16 cellular contexts compared by ENCODE assay signal in the genomic region with DNA sequence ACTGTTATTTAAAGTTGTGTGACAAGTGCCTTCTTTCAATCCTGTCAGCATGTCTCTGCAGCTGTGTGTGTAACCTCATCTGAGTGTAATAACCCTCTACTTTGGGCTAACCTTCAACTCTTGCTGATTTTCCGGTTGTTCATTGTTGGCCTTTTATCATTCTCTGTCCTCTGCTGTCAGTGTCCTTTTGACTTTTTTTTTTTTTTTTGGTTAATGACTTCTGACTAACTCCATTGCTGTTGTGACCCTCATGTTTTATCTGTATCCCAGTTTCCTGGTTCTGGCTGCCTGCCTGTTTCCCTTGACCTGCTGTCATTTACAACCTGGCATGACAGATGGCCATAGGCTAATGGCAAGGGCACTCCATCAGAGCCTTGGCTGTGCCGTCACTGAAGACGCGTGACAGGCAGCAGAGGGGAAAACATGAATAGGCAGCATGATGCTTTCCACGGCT.
DNase-seq lines count a peak whose midpoint lies in the region; ATAC-seq and TF ChIP-seq lines count a peak whose summit lies in the region.
"Had no signal": no experiment of that assay in that cellular context is flagged by ENCODE, and none has a peak within 500 bp of the region (broad histone marks: within the 10 kb centered on the region; RNA-seq: fewer than 3 reads in every experiment).

No MANE protein-coding gene starts in this region.

- H4K20me1 ChIP-seq in SK-N-SH (ENCODE audit: insufficient read depth): no peaks in the 10 kb centered on the region

- H3K4me1 ChIP-seq in heart left ventricle: peaks cover 0 to 4% (median 0%) of the 10 kb centered on the region in 12 donors
- H3K4me1 ChIP-seq in right atrium auricular region: no peaks in the 10 kb centered on the region
- H3K4me1 ChIP-seq in SK-N-SH (ENCODE audit: control insufficient read depth in 1 of 2, insufficient read depth in 2 of 2, low read depth in 1 of 2, low read length in 1 of 2): peaks cover 0 to 6% of the 10 kb centered on the region in 2 experiments; a peak in 2 of 4 replicates
- H3K4me1 ChIP-seq: prostate gland had no signal

- intact Hi-C loops in heart left ventricle (cut with DNase I): no loop called here

- no peaks in the 10 kb centered on the region for H3F3A ChIP-seq in SK-N-SH (replicated peaks; ENCODE audit: insufficient read depth)

- no peak overlapping the region for H3K9ac ChIP-seq in SK-N-SH

- H3K4me3 ChIP-seq in heart left ventricle (no peak overlapping the region), right atrium auricular region (no peak overlapping the region), SK-N-SH (ENCODE audit: low read depth in 2 of 2, low read length in 1 of 2) (no peak overlapping the region)
- H3K4me3 ChIP-seq: prostate gland, suprapubic skin had no signal

- no peaks in the 10 kb centered on the region for H3K27me3 ChIP-seq in heart left ventricle
- H3K27me3 ChIP-seq in right atrium auricular region: no peaks in the 10 kb centered on the region
- H3K27me3 ChIP-seq in SK-N-SH (ENCODE audit: insufficient read depth): no peaks in the 10 kb centered on the region
- H3K27me3 ChIP-seq: suprapubic skin had no signal

- TF ChIP-seq POLR2A in heart left ventricle (IDR thresholded peaks at IDR 0.05): no peak

- no peak for TF ChIP-seq RAD21 in SK-N-SH (IDR thresholded peaks at IDR 0.05; ENCODE audit: low read length)

- ATAC-seq in heart left ventricle (peak in 3 of 4 donors; percentile 84 to 95 (median 94)), left lobe of liver (peak; percentile 76), GM21423 (IDR thresholded peaks at IDR 0.05; ENCODE audit: unreplicated experiment) (no peak)
- ATAC-seq: esophagus mucosa had no signal

- CTCF ChIA-PET in SK-N-SH (lab: Yijun Ruan, JAX): interaction anchor here (0.6 kb wide), 1 partner anchor 1806 kb away, joined by 3 read pairs; no protein-coding TSS in a partner anchor

- WGBS in heart left ventricle, 4 donors: 32 to 53% (median 42%) methylated on average over 5 of the region's 5 CpGs
- 70% methylated on average over 5 of the region's 5 CpGs for WGBS in SK-N-SH (ENCODE audit: low lambda C conversion rate)

- POLR2A ChIA-PET in SK-N-SH (lab: Yijun Ruan, JAX): no interaction called here

- peak; percentile 14 to 64 (median 42) for DNase-seq in heart left ventricle
- DNase-seq in right atrium auricular region (ENCODE audit: low spot score): no peak
- peak; percentile 31 for DNase-seq in SK-N-SH
- DNase-seq in left lobe of liver (ENCODE audit: low spot score): peak; percentile 71
- DNase-seq in NCI-H345 (lab: John Stamatoyannopoulos, UW): no peak
- DNase-seq in superior temporal gyrus (ENCODE audit: extremely low spot score): no peak
- DNase-seq in Kasumi-1 (lab: John Stamatoyannopoulos, UW): no peak
- DNase-seq: activated effector memory CD4-positive, alpha-beta T cell treated with anti-CD3 and anti-CD28 coated beads, Interleukin-2, amount 50 U/mL, for 16 hours; anterior cingulate cortex; CD4-positive, alpha-beta T cell; cortex of kidney; HCEC 1CT had no signal

- no peaks in the 10 kb centered on the region for H3K9me2 ChIP-seq in SK-N-SH

- peak in 1 of 2 experiments; percentile 40; a peak in 1 of 4 replicates for TF ChIP-seq EP300 in SK-N-SH (IDR thresholded peaks at IDR 0.05; ENCODE audit: borderline replicate concordance in 1 of 2, low read depth in 1 of 2, low read length in 1 of 2)

- no peak overlapping the region for H2AFZ ChIP-seq in SK-N-SH (ENCODE audit: low read depth)

- H3K4me2 ChIP-seq in SK-N-SH: no peak overlapping the region

- H3K27ac ChIP-seq in heart left ventricle (peak overlapping the region in 2 of 12 donors; percentile 1 to 7), right atrium auricular region (no peak overlapping the region), SK-N-SH (ENCODE audit: low read depth in 2 of 2, low read length in 1 of 2) (no peak overlapping the region)
- H3K27ac ChIP-seq: prostate gland, suprapubic skin had no signal

- H3K36me3 ChIP-seq in heart left ventricle (no peaks in the 10 kb centered on the region), right atrium auricular region (no peaks in the 10 kb centered on the region), SK-N-SH (replicated peaks in 1 of 2; ENCODE audit: control insufficient read depth in 1 of 2, insufficient read depth in 2 of 2, low read length in 1 of 2) (no peaks in the 10 kb centered on the region)
- H3K36me3 ChIP-seq: prostate gland, suprapubic skin had no signal

- H3K9me3 ChIP-seq in heart left ventricle (peaks cover 0 to 16% (median 0%) of the 10 kb centered on the region in 12 donors), right atrium auricular region (no peaks in the 10 kb centered on the region), SK-N-SH (no peaks in the 10 kb centered on the region)
- H3K9me3 ChIP-seq: prostate gland, suprapubic skin had no signal

- no peak for TF ChIP-seq CTCF in heart left ventricle (IDR thresholded peaks at IDR 0.05)
- TF ChIP-seq CTCF in right atrium auricular region (IDR thresholded peaks at IDR 0.05): no peak
- TF ChIP-seq CTCF in SK-N-SH (IDR thresholded peaks at IDR 0.05): no peak

- H3K79me2 ChIP-seq in SK-N-SH (ENCODE audit: insufficient read depth): no peaks in the 10 kb centered on the region

TF ChIP-seq in SK-N-SH, 30 proteins besides CTCF, POLR2A, EP300 and RAD21:
- TF ChIP-seq, protein P1, sequence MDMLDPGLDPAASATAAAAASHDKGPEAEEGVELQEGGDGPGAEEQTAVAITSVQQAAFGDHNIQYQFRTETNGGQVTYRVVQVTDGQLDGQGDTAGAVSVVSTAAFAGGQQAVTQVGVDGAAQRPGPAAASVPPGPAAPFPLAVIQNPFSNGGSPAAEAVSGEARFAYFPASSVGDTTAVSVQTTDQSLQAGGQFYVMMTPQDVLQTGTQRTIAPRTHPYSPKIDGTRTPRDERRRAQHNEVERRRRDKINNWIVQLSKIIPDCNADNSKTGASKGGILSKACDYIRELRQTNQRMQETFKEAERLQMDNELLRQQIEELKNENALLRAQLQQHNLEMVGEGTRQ (IDR thresholded peaks at IDR 0.05; ENCODE audit: borderline replicate concordance, low read depth, low read length): no peak
- TF ChIP-seq CHD2 (IDR thresholded peaks at IDR 0.05; ENCODE audit: low read length, partially characterized antibody): no peak
- TF ChIP-seq, protein P2, sequence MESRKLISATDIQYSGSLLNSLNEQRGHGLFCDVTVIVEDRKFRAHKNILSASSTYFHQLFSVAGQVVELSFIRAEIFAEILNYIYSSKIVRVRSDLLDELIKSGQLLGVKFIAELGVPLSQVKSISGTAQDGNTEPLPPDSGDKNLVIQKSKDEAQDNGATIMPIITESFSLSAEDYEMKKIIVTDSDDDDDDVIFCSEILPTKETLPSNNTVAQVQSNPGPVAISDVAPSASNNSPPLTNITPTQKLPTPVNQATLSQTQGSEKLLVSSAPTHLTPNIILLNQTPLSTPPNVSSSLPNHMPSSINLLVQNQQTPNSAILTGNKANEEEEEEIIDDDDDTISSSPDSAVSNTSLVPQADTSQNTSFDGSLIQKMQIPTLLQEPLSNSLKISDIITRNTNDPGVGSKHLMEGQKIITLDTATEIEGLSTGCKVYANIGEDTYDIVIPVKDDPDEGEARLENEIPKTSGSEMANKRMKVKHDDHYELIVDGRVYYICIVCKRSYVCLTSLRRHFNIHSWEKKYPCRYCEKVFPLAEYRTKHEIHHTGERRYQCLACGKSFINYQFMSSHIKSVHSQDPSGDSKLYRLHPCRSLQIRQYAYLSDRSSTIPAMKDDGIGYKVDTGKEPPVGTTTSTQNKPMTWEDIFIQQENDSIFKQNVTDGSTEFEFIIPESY (IDR thresholded peaks at IDR 0.05; ENCODE audit: borderline replicate concordance, low read depth): no peak
- TF ChIP-seq, protein P3, sequence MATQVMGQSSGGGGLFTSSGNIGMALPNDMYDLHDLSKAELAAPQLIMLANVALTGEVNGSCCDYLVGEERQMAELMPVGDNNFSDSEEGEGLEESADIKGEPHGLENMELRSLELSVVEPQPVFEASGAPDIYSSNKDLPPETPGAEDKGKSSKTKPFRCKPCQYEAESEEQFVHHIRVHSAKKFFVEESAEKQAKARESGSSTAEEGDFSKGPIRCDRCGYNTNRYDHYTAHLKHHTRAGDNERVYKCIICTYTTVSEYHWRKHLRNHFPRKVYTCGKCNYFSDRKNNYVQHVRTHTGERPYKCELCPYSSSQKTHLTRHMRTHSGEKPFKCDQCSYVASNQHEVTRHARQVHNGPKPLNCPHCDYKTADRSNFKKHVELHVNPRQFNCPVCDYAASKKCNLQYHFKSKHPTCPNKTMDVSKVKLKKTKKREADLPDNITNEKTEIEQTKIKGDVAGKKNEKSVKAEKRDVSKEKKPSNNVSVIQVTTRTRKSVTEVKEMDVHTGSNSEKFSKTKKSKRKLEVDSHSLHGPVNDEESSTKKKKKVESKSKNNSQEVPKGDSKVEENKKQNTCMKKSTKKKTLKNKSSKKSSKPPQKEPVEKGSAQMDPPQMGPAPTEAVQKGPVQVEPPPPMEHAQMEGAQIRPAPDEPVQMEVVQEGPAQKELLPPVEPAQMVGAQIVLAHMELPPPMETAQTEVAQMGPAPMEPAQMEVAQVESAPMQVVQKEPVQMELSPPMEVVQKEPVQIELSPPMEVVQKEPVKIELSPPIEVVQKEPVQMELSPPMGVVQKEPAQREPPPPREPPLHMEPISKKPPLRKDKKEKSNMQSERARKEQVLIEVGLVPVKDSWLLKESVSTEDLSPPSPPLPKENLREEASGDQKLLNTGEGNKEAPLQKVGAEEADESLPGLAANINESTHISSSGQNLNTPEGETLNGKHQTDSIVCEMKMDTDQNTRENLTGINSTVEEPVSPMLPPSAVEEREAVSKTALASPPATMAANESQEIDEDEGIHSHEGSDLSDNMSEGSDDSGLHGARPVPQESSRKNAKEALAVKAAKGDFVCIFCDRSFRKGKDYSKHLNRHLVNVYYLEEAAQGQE (IDR thresholded peaks at IDR 0.05; ENCODE audit: low read depth, low read length): no peak

Comparison
In these comparisons a context has a peak if more than half of its experiments do, and no peak if none do; other contexts are left out.
1. DNase-seq: peak in heart left ventricle (5 of 5), SK-N-SH (single experiment) and left lobe of liver (single experiment); none in right atrium auricular region (single experiment), NCI-H345 (single experiment), superior temporal gyrus (single experiment) and Kasumi-1 (0 of 2).